Comparison of ENCODE assay signal across 10 cellular contexts in the genomic region with DNA sequence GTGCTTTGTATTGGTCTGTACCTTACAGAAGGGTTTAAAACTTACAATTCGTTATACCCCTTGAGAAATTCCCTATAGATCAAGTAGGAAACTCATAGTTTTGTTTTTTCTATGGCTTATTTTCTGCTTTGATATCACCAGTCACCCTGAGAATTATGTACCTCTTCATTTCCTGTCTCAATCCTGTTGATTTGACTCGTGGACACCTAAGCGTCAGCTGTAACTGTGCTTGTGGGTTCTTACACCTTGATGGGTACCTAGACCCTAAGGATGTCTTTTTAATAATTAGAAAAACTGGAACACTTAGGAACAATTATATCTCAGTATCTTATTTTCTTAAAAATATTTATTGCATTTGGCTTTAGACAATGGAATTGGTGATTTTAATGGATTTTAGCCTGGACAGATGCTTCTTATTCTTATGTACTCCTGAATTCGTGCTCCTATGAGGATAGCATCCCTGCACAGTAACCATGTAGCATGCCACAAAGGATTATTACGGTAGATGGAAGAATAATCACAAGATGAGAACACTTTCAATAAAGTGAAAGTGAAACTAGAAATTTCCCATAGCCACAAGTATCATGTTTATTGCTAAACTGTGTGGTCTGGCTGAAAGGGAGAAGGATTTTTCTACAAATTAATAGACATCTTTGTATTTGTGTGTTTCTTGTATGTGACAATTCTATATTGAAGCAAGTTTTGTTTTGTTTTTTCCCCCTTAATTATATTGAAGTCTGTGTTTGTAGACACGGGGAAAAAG.
A peak's percentile ranks its signal among the peaks of the same experiment; 100 is the strongest.
DNase-seq lines count a peak whose midpoint lies in the region; ATAC-seq and TF ChIP-seq lines count a peak whose summit lies in the region.
"Had no signal": no experiment of that assay in that cellular context is flagged by ENCODE, and none has a peak within 500 bp of the region (broad histone marks: within the 10 kb centered on the region; RNA-seq: fewer than 3 reads in every experiment).

No MANE protein-coding gene starts in this region.

- no peak overlapping the region for H3K9ac ChIP-seq in mammary epithelial cell (ENCODE audit: insufficient read depth, low read length)

- peak overlapping the region; percentile 64 for H3K4me3 Mint-ChIP-seq in MCF 10A (ENCODE audit: unreplicated experiment)
- H3K4me3 Mint-ChIP-seq: stimulated activated naive CD8-positive, alpha-beta T cell treated with anti-CD3 and anti-CD28 coated beads, Interleukin-15, Interleukin-2, amounts not matched to agents 100 ng/mL and 50 ng/mL, for 24 hours had no signal

- POLR2A ChIA-PET in MCF 10A (lab: Yijun Ruan, JAX): interaction anchor here (0.7 to 1.1 kb wide), 3 partner anchors 15 to 640 kb away, joined by 3 to 5 read pairs (median 3); no protein-coding TSS in a partner anchor

- no peaks in the 10 kb centered on the region for H3K9me3 ChIP-seq in mammary epithelial cell (replicated peaks; ENCODE audit: insufficient read depth, low read length)
- H3K9me3 ChIP-seq: neutrophil had no signal

- no peaks in the 10 kb centered on the region for H3K79me2 ChIP-seq in mammary epithelial cell (ENCODE audit: insufficient read depth, low read length)

- WGBS in mammary epithelial cell (ENCODE audit: low coverage, missing lambda C conversion rate): 52% methylated on average over 6 of the region's 6 CpGs
- WGBS in urinary bladder: 76% methylated on average over 6 of the region's 6 CpGs

- H3K36me3 ChIP-seq in mammary epithelial cell (ENCODE audit: insufficient read depth, low read length) (no peaks in the 10 kb centered on the region), urinary bladder (ENCODE audit: insufficient read depth) (no peaks in the 10 kb centered on the region)
- H3K36me3 ChIP-seq: neutrophil had no signal

- H3K4me1 Mint-ChIP-seq in MCF 10A (ENCODE audit: insufficient read depth, unreplicated experiment): no peaks in the 10 kb centered on the region

- no peaks in the 10 kb centered on the region for H3K9me3 Mint-ChIP-seq in MCF 10A (ENCODE audit: unreplicated experiment)
- H3K9me3 Mint-ChIP-seq: stimulated activated naive CD8-positive, alpha-beta T cell treated with anti-CD3 and anti-CD28 coated beads, Interleukin-15, Interleukin-2, amounts not matched to agents 100 ng/mL and 50 ng/mL, for 24 hours had no signal

- H4K20me1 ChIP-seq in mammary epithelial cell (ENCODE audit: insufficient read depth, low read length): no peaks in the 10 kb centered on the region

- BruUV-seq in MCF 10A (replicated peaks; lab: Mats Ljungman, UMichigan): no TSS peak
- no TSS peak for BruUV-seq in mammary epithelial cell (replicated peaks; lab: Mats Ljungman, UMichigan)

- no peaks in the 10 kb centered on the region for H3K4me1 ChIP-seq in mammary epithelial cell (ENCODE audit: insufficient read depth, low read length)
- no peaks in the 10 kb centered on the region for H3K4me1 ChIP-seq in urinary bladder (ENCODE audit: insufficient read depth)

- CTCF ChIA-PET in MCF 10A (lab: Yijun Ruan, JAX) (interaction anchor here (1.5 to 2.2 kb wide), 2 partner anchors 11 to 678 kb away, joined by 4 to 7 read pairs; no protein-coding TSS in a partner anchor), mammary epithelial cell (lab: Charles Lee; ENCODE audit: low non-redundant PET) (no interaction called here)

- DNase-seq in MCF 10A (ENCODE audit: unreplicated experiment): peak; percentile 46
- no peak for DNase-seq in mammary epithelial cell
- DNase-seq in RPMI7951 (ENCODE audit: low read depth): peak; percentile 44
- peak; percentile 29 for DNase-seq in foreskin melanocyte
- DNase-seq in SIG-M5 treated with dmso at 0.1 percent for 504 hours (lab: John Stamatoyannopoulos, UW; ENCODE audit: unreplicated experiment): no peak
- DNase-seq in GM13977 (ENCODE audit: low spot score): no peak

- in situ Hi-C loops in mammary epithelial cell (cut with MboI; ENCODE audit: low sequenced_read_pairs in 2 of 2) (no loop called here), GM13977 (cut with MboI; ENCODE audit: low pct_unique_long_range_greater_than_20kb, low sequenced_read_pairs, unreplicated experiment) (no loop called here)

- H3K4me2 ChIP-seq in mammary epithelial cell (ENCODE audit: insufficient read depth, low read depth, low read length): no peak overlapping the region

- H3K27ac ChIP-seq in mammary epithelial cell (ENCODE audit: insufficient read depth, low read depth, low read length) (no peak overlapping the region), urinary bladder (ENCODE audit: low read depth) (no peak overlapping the region)
- H3K27ac ChIP-seq: neutrophil had no signal

- no peaks in the 10 kb centered on the region for H3K27me3 Mint-ChIP-seq in MCF 10A (ENCODE audit: insufficient read depth, unreplicated experiment)
- H3K27me3 Mint-ChIP-seq: stimulated activated naive CD8-positive, alpha-beta T cell treated with anti-CD3 and anti-CD28 coated beads, Interleukin-15, Interleukin-2, amounts not matched to agents 100 ng/mL and 50 ng/mL, for 24 hours had no signal

- TF ChIP-seq CTCF in MCF 10A (IDR thresholded peaks at IDR 0.05; ENCODE audit: unreplicated experiment) (no peak), mammary epithelial cell (conservative IDR thresholded peaks at IDR 0.05 in 1 of 2, IDR thresholded peaks at IDR 0.05 in 1 of 2; ENCODE audit: extremely low read depth in 1 of 2, insufficient read depth in 1 of 2, low read depth in 1 of 2, low read length in 2 of 2) (no peak), GM13977 (IDR thresholded peaks at IDR 0.05; ENCODE audit: extremely low read depth, insufficient read depth, missing control alignments) (no peak)

- no peak overlapping the region for H2AFZ ChIP-seq in mammary epithelial cell (ENCODE audit: low read depth, low read length)

- H3K27ac Mint-ChIP-seq in MCF 10A (ENCODE audit: low read depth, unreplicated experiment): peak overlapping the region; percentile 62
- H3K27ac Mint-ChIP-seq: stimulated activated naive CD8-positive, alpha-beta T cell treated with anti-CD3 and anti-CD28 coated beads, Interleukin-15, Interleukin-2, amounts not matched to agents 100 ng/mL and 50 ng/mL, for 24 hours had no signal

- H3K27me3 ChIP-seq in mammary epithelial cell (ENCODE audit: insufficient read depth, low read length): no peaks in the 10 kb centered on the region
- H3K27me3 ChIP-seq: neutrophil had no signal

- H3K36me3 Mint-ChIP-seq in MCF 10A (ENCODE audit: insufficient read depth, unreplicated experiment): no peaks in the 10 kb centered on the region

- dilution Hi-C loops in mammary epithelial cell (cut with HindIII; ENCODE audit: low sequenced_read_pairs): no loop called here

- intact Hi-C loops in MCF 10A (cut with micrococcal nuclease): loop anchor here (10.0 kb wide), 1 partner anchor 736 kb away; no protein-coding TSS in a partner anchor
- intact Hi-C loops in mammary epithelial cell (cut with micrococcal nuclease): no loop called here

- no peak for ATAC-seq in HG02970 (IDR thresholded peaks at IDR 0.05; ENCODE audit: low FRiP score, unreplicated experiment)

- H3K4me3 ChIP-seq in mammary epithelial cell (replicated peaks in 1 of 3; ENCODE audit: insufficient read depth in 1 of 3, low read depth in 2 of 3, low read length in 3 of 3) (no peak overlapping the region), urinary bladder (ENCODE audit: low read depth, low read length) (peak overlapping the region; percentile 18)

Comparison
In these comparisons a context has a peak if more than half of its experiments do, and no peak if none do; other contexts are left out.
1. DNase-seq: peak in MCF 10A (single experiment), RPMI7951 (single experiment) and foreskin melanocyte (single experiment); none in mammary epithelial cell (single experiment), SIG-M5 treated with dmso at 0.1 percent for 504 hours (single experiment) and GM13977 (single experiment).